ENCODE assay signal across 8 cellular contexts in genomic region chr12:113221181-113221996, GRCh38.
A peak's percentile ranks its signal among the peaks of the same experiment; 100 is the strongest.
DNase-seq lines count a peak whose midpoint lies in the region; ATAC-seq and TF ChIP-seq lines count a peak whose summit lies in the region.

Gene TPCN1 (plus strand): TSS chr12:113221464. CDS start chr12:113226853, 5,389 bp downstream.

- ATAC-seq in HG03280 (IDR thresholded peaks at IDR 0.05; ENCODE audit: unreplicated experiment): peak; percentile 90

- in situ Hi-C loops in GM18951 (cut with MboI; ENCODE audit: low sequenced_read_pairs, unreplicated experiment): no loop called here

- TF ChIP-seq POLR2A in GM18951 (IDR thresholded peaks at IDR 0.05; ENCODE audit: extremely low read depth, insufficient read depth, insufficient read length): peak; percentile 99

- DNase-seq in AG08395 (ENCODE audit: low spot score) (peak; percentile 98), NCI-H345 treated with DMSO at 0.1 percent for 48 hours (lab: John Stamatoyannopoulos, UW; ENCODE audit: unreplicated experiment) (peak; percentile 99), iris pigment epithelial cell (ENCODE audit: low read depth) (peak; percentile 100)
- peak; percentile 93 to 96 (median 96) for DNase-seq in activated CD4-positive, CD25-positive, alpha-beta regulatory T cell (lab: John Stamatoyannopoulos, UW)
- peak; percentile 99 for DNase-seq in central memory CD4-positive, alpha-beta T cell
- DNase-seq in stimulated activated CD4-positive, alpha-beta T cell treated with anti-CD3 and anti-CD28 coated beads, Interleukin-12 subunit alpha, Interleukin-12 subunit beta, amount 100 ng/mL, for 4 hours: peak; percentile 98

Comparison
In these comparisons a context has a peak if more than half of its experiments do, and no peak if none do; other contexts are left out.
1. Peak in every context shown above with its lines: DNase-seq and ATAC-seq.